ENCODE assay signal across 7 cellular contexts in genomic region chr1:232578681-232579195, GRCh38. TPM values are rescaled to one million over a fixed set of nuclear protein-coding genes. Genes with fewer than 3 reads are reported as not detected.
DNase-seq lines count a peak whose midpoint lies in the region; ATAC-seq and TF ChIP-seq lines count a peak whose summit lies in the region.

No MANE protein-coding gene starts in this region.

- H3K9me3 Mint-ChIP-seq in activated CD4-positive, alpha-beta memory T cell treated with anti-CD3 and anti-CD28 coated beads for 36 hours: no peaks in the 10 kb centered on the region
- no peaks in the 10 kb centered on the region for H3K9me3 Mint-ChIP-seq in natural killer cell treated with Interleukin-12 subunit alpha and Interleukin-12 subunit beta and Interleukin-15 and Interleukin-18, amount 100 ng/mL, for 72 hours

- peak overlapping the region; percentile 69 for H3K27ac Mint-ChIP-seq in activated CD4-positive, alpha-beta memory T cell treated with anti-CD3 and anti-CD28 coated beads for 36 hours
- H3K27ac Mint-ChIP-seq in natural killer cell treated with Interleukin-12 subunit alpha and Interleukin-12 subunit beta and Interleukin-15 and Interleukin-18, amount 100 ng/mL, for 72 hours: peak overlapping the region; percentile 66 to 69

- peaks cover 53% of the 10 kb centered on the region for H3K4me1 Mint-ChIP-seq in activated CD4-positive, alpha-beta memory T cell treated with anti-CD3 and anti-CD28 coated beads for 36 hours (ENCODE audit: low read depth)
- H3K4me1 Mint-ChIP-seq in natural killer cell treated with Interleukin-12 subunit alpha and Interleukin-12 subunit beta and Interleukin-15 and Interleukin-18, amount 100 ng/mL, for 72 hours (ENCODE audit: low read depth in 2 of 2): peaks cover 34 to 50% of the 10 kb centered on the region in 2 donors

- no peak for DNase-seq in activated CD4-positive, alpha-beta memory T cell treated with anti-CD3 and anti-CD28 coated beads for 36 hours
- DNase-seq in natural killer cell treated with Interleukin-12 subunit alpha and Interleukin-12 subunit beta and Interleukin-15 and Interleukin-18, amount 100 ng/mL, for 72 hours (ENCODE audit: low spot score): no peak
- no peak for DNase-seq in SHP77 treated with DMSO at 0.1 percent for 48 hours (lab: John Stamatoyannopoulos, UW)
- no peak for DNase-seq in NCI-H146 (lab: John Stamatoyannopoulos, UW)

- intact Hi-C loops in activated CD4-positive, alpha-beta memory T cell treated with anti-CD3 and anti-CD28 coated beads for 36 hours (cut with micrococcal nuclease): no loop called here

- no peaks in the 10 kb centered on the region for H3K36me3 Mint-ChIP-seq in activated CD4-positive, alpha-beta memory T cell treated with anti-CD3 and anti-CD28 coated beads for 36 hours
- H3K36me3 Mint-ChIP-seq in natural killer cell treated with Interleukin-12 subunit alpha and Interleukin-12 subunit beta and Interleukin-15 and Interleukin-18, amount 100 ng/mL, for 72 hours: no peaks in the 10 kb centered on the region

- H3K4me3 Mint-ChIP-seq in activated CD4-positive, alpha-beta memory T cell treated with anti-CD3 and anti-CD28 coated beads for 36 hours: peak overlapping the region; percentile 42
- H3K4me3 Mint-ChIP-seq in natural killer cell treated with Interleukin-12 subunit alpha and Interleukin-12 subunit beta and Interleukin-15 and Interleukin-18, amount 100 ng/mL, for 72 hours: peak overlapping the region; percentile 56

- POLR2A ChIA-PET in activated CD4-positive, alpha-beta memory T cell treated with anti-CD3 and anti-CD28 coated beads for 36 hours (lab: Charles Lee): no interaction called here

- CTCF ChIA-PET in activated CD4-positive, alpha-beta memory T cell treated with anti-CD3 and anti-CD28 coated beads for 36 hours (lab: Charles Lee): interaction anchor here (0.8 to 1.1 kb wide), 2 partner anchors 49 to 59 kb away, joined by 3 to 4 read pairs; no protein-coding TSS in a partner anchor

- TF ChIP-seq POLR2A in GM18505 (IDR thresholded peaks at IDR 0.05; ENCODE audit: borderline replicate concordance, extremely low read depth, insufficient read depth, insufficient read length): no peak

- ATAC-seq in GM19043 (IDR thresholded peaks at IDR 0.05; ENCODE audit: low read depth, unreplicated experiment) (peak; percentile 80), HG02678 (IDR thresholded peaks at IDR 0.05; ENCODE audit: unreplicated experiment) (peak; percentile 75), GM18505 (IDR thresholded peaks at IDR 0.05; ENCODE audit: unreplicated experiment) (no peak)
- peak; percentile 17 to 41 for ATAC-seq in natural killer cell treated with Interleukin-12 subunit alpha and Interleukin-12 subunit beta and Interleukin-15 and Interleukin-18, amount 100 ng/mL, for 72 hours

- H3K27me3 Mint-ChIP-seq in activated CD4-positive, alpha-beta memory T cell treated with anti-CD3 and anti-CD28 coated beads for 36 hours: no peaks in the 10 kb centered on the region
- peaks cover 0 to 8% of the 10 kb centered on the region in 2 donors for H3K27me3 Mint-ChIP-seq in natural killer cell treated with Interleukin-12 subunit alpha and Interleukin-12 subunit beta and Interleukin-15 and Interleukin-18, amount 100 ng/mL, for 72 hours

RNA-seq across cellular contexts. Expression of gene SIPA1L2, which starts 51.2 kb away (rescaled TPM):
- total RNA-seq in activated CD4-positive, alpha-beta memory T cell treated with anti-CD3 and anti-CD28 coated beads for 36 hours: 1 to 10 TPM; 6.1 to 6.2 TPM
- 1 to 10 TPM; 2.4 to 3.7 TPM for total RNA-seq in natural killer cell treated with Interleukin-12 subunit alpha and Interleukin-12 subunit beta and Interleukin-15 and Interleukin-18, amount 100 ng/mL, for 72 hours
